8 cellular contexts compared by ENCODE assay signal in genomic region chr2:10028988-10029874, GRCh38. TPM values are rescaled to one million over a fixed set of nuclear protein-coding genes. Genes with fewer than 3 reads are reported as not detected.
A peak's percentile ranks its signal among the peaks of the same experiment; 100 is the strongest.
DNase-seq lines count a peak whose midpoint lies in the region; ATAC-seq, FAIRE-seq and TF ChIP-seq lines count a peak whose summit lies in the region.

No MANE protein-coding gene starts in this region.

- no peaks in the 10 kb centered on the region for H4K20me1 ChIP-seq in endothelial cell of umbilical vein (replicated peaks; ENCODE audit: control insufficient read depth, extremely low read depth, insufficient read depth, low read length)

- intact Hi-C loops in activated CD4-positive, alpha-beta T cell treated with anti-CD3 and anti-CD28 coated beads, Interleukin-2, amount 10 ng/mL, durations not matched to agents 24 days and 14 days (cut with micrococcal nuclease) = no loop called here
- intact Hi-C loops in endothelial cell of umbilical vein (cut with micrococcal nuclease) = loop anchor here (5.0 kb wide), 1 partner anchor 217 kb away; no protein-coding TSS in a partner anchor

- H3K79me2 ChIP-seq in endothelial cell of umbilical vein (ENCODE audit: control insufficient read depth, insufficient read depth, low read length) = no peaks in the 10 kb centered on the region

- ATAC-seq in GM18511 (IDR thresholded peaks at IDR 0.05; ENCODE audit: unreplicated experiment) (peak; percentile 84), HG03139 (IDR thresholded peaks at IDR 0.05; ENCODE audit: unreplicated experiment) (peak; percentile 67), omental fat pad (ENCODE audit: low FRiP score) (peak; percentile 61), GM21423 (IDR thresholded peaks at IDR 0.05; ENCODE audit: unreplicated experiment) (no peak)

- peaks cover 3% of the 10 kb centered on the region for H3K27me3 Mint-ChIP-seq in activated CD4-positive, alpha-beta T cell treated with anti-CD3 and anti-CD28 coated beads, Interleukin-2, amount 10 ng/mL, durations not matched to agents 24 days and 14 days

- H3K9me1 ChIP-seq in endothelial cell of umbilical vein (replicated peaks; ENCODE audit: control insufficient read depth, extremely low read depth, insufficient read depth, low read length) = no peaks in the 10 kb centered on the region

- no TSS peak for BruUV-seq in endothelial cell of umbilical vein (replicated peaks; lab: Mats Ljungman, UMichigan)

- H3K4me2 ChIP-seq in endothelial cell of umbilical vein (ENCODE audit: insufficient read depth, low read length) = no peak overlapping the region

- POLR2A ChIA-PET in endothelial cell of umbilical vein (lab: Charles Lee) = no interaction called here

- H3K9me3 Mint-ChIP-seq in activated CD4-positive, alpha-beta T cell treated with anti-CD3 and anti-CD28 coated beads, Interleukin-2, amount 10 ng/mL, durations not matched to agents 24 days and 14 days = no peaks in the 10 kb centered on the region

- dilution Hi-C loops in endothelial cell of umbilical vein (cut with MboI; ENCODE audit: extremely low pct_ligation_motif_present, low sequenced_read_pairs) = no loop called here

- H3K9ac ChIP-seq in endothelial cell of umbilical vein (replicated peaks; ENCODE audit: extremely low read depth, insufficient read depth, low read length) = peak overlapping the region; percentile 20

- CTCF ChIA-PET in endothelial cell of umbilical vein (lab: Charles Lee) = interaction anchor here (1.1 to 16.1 kb wide), 8 partner anchors 11 to 258 kb away, joined by 3 to 151 read pairs (median 4); no protein-coding TSS in a partner anchor

- H3K9me3 ChIP-seq in endothelial cell of umbilical vein (replicated peaks; ENCODE audit: control insufficient read depth, insufficient read depth, low read length) = no peaks in the 10 kb centered on the region

- H3K27ac Mint-ChIP-seq in activated CD4-positive, alpha-beta T cell treated with anti-CD3 and anti-CD28 coated beads, Interleukin-2, amount 10 ng/mL, durations not matched to agents 24 days and 14 days = peak overlapping the region; percentile 76

- peaks cover 13% of the 10 kb centered on the region for H3K4me1 Mint-ChIP-seq in activated CD4-positive, alpha-beta T cell treated with anti-CD3 and anti-CD28 coated beads, Interleukin-2, amount 10 ng/mL, durations not matched to agents 24 days and 14 days

- peak overlapping the region; percentile 88 for H2AFZ ChIP-seq in endothelial cell of umbilical vein (ENCODE audit: low read depth, low read length)

- TF ChIP-seq CTCF in endothelial cell of umbilical vein (IDR thresholded peaks at IDR 0.05; ENCODE audit: extremely low read depth in 1 of 2, insufficient read depth in 1 of 2, low read depth in 1 of 2, low read length in 2 of 2) (no peak), omental fat pad (IDR thresholded peaks at IDR 0.05) (no peak)

- peak; percentile 85 for DNase-seq in activated CD4-positive, alpha-beta T cell treated with anti-CD3 and anti-CD28 coated beads, Interleukin-2, amount 10 ng/mL, durations not matched to agents 24 days and 14 days
- DNase-seq in endothelial cell of umbilical vein (ENCODE audit: low read depth, low spot score) (peak; percentile 19), omental fat pad (ENCODE audit: low spot score) (no peak), NCI-H2107 (lab: John Stamatoyannopoulos, UW) (no peak), NCI-H2171 (lab: John Stamatoyannopoulos, UW) (no peak)

- H3K4me3 Mint-ChIP-seq in activated CD4-positive, alpha-beta T cell treated with anti-CD3 and anti-CD28 coated beads, Interleukin-2, amount 10 ng/mL, durations not matched to agents 24 days and 14 days = peak overlapping the region; percentile 2

- H3K27ac ChIP-seq in endothelial cell of umbilical vein (ENCODE audit: insufficient read depth, low read depth, low read length) = no peak overlapping the region

- TF ChIP-seq POLR2A in endothelial cell of umbilical vein (IDR thresholded peaks at IDR 0.05; ENCODE audit: low read depth, low read length) = no peak

- peaks cover 7% of the 10 kb centered on the region for H3K4me1 ChIP-seq in endothelial cell of umbilical vein (ENCODE audit: control insufficient read depth, extremely low read depth, insufficient read depth, low read length)

- H3K27me3 ChIP-seq in endothelial cell of umbilical vein (ENCODE audit: control insufficient read depth in 2 of 2, insufficient read depth in 2 of 2, low read length in 2 of 2) = no peaks in the 10 kb centered on the region

- peak; percentile 75 for FAIRE-seq in endothelial cell of umbilical vein (lab: Jason Lieb, UNC)

- H3K36me3 Mint-ChIP-seq in activated CD4-positive, alpha-beta T cell treated with anti-CD3 and anti-CD28 coated beads, Interleukin-2, amount 10 ng/mL, durations not matched to agents 24 days and 14 days (ENCODE audit: low read depth) = no peaks in the 10 kb centered on the region

- H3K4me3 ChIP-seq in endothelial cell of umbilical vein (replicated peaks in 1 of 3; ENCODE audit: insufficient read depth in 1 of 3, low read depth in 1 of 3, low read length in 3 of 3) = no peak overlapping the region

- no peaks in the 10 kb centered on the region for H3K36me3 ChIP-seq in endothelial cell of umbilical vein (ENCODE audit: control insufficient read depth in 2 of 2, extremely low read depth in 1 of 2, insufficient read depth in 2 of 2, low read length in 2 of 2)

TF ChIP-seq in endothelial cell of umbilical vein, 7 proteins besides CTCF, POLR2A, EP300 and RAD21:
- TF ChIP-seq GATA2 (IDR thresholded peaks at IDR 0.05; ENCODE audit: insufficient read depth, insufficient read length, low read depth, low read length) (no peak), POLR2AphosphoS5 (IDR thresholded peaks at IDR 0.05; ENCODE audit: insufficient read depth, low read depth, low read length) (no peak), EZH2 (IDR thresholded peaks at IDR 0.05; ENCODE audit: borderline replicate concordance, low read depth, low read length, severe bottlenecking) (no peak), JUN (IDR thresholded peaks at IDR 0.05; ENCODE audit: borderline replicate concordance, insufficient read depth, insufficient read length, low read depth) (no peak), FOS (IDR thresholded peaks at IDR 0.05; ENCODE audit: borderline replicate concordance, insufficient read depth, low read length) (no peak), MAX (IDR thresholded peaks at IDR 0.05; ENCODE audit: insufficient read depth, insufficient read length) (no peak), MYC (IDR thresholded peaks at IDR 0.05; ENCODE audit: low read depth, low read length) (no peak)

RNA-seq across cellular contexts. Expression of gene KLF11, which starts 14.1 kb away (rescaled TPM):
- 7.2 and 8.4 TPM in 2 replicates for total RNA-seq in activated CD4-positive, alpha-beta T cell treated with anti-CD3 and anti-CD28 coated beads, Interleukin-2, amount 10 ng/mL, durations not matched to agents 24 days and 14 days
- 11.0 and 11.3 TPM in 2 replicates for total RNA-seq in endothelial cell of umbilical vein
- polyA plus RNA-seq in endothelial cell of umbilical vein = 10.2 and 10.5 TPM in 2 replicates
- 8.7 and 9.3 TPM in 2 replicates for polyA plus RNA-seq in endothelial cell of umbilical vein (2011; cell fraction: cytosol; rRNA removed)
- 11.0 and 12.5 TPM in 2 replicates for polyA plus RNA-seq in endothelial cell of umbilical vein (2011; cell fraction: nucleus; rRNA removed)
- polyA plus RNA-seq in endothelial cell of umbilical vein (2012) = 4.2 and 5.3 TPM in 2 replicates
- polyA minus RNA-seq in endothelial cell of umbilical vein = 22.9 and 28.0 TPM in 2 replicates
- polyA minus RNA-seq in endothelial cell of umbilical vein (2011; cell fraction: cytosol; rRNA and poly(A)+ RNA removed) = 23.4 TPM
- 8.2 and 10.0 TPM in 2 replicates for polyA minus RNA-seq in endothelial cell of umbilical vein (2011; cell fraction: nucleus; rRNA and poly(A)+ RNA removed)
- 10 to 100 TPM; 35.8 to 63.6 (median 37.3) TPM for total RNA-seq in omental fat pad

RNA-seq across cellular contexts. Expression of gene CYS1, which starts 51.0 kb away (rescaled TPM):
- total RNA-seq in activated CD4-positive, alpha-beta T cell treated with anti-CD3 and anti-CD28 coated beads, Interleukin-2, amount 10 ng/mL, durations not matched to agents 24 days and 14 days = 0.24 and 0.63 TPM in 2 replicates
- 0.25 TPM in 1 of 2 replicates, not detected in the other for total RNA-seq in endothelial cell of umbilical vein
- polyA plus RNA-seq in endothelial cell of umbilical vein = 0.03 TPM in 1 of 2 replicates, not detected in the other
- 0.01 and 0.03 TPM in 2 replicates for polyA plus RNA-seq in endothelial cell of umbilical vein (2011; cell fraction: cytosol; rRNA removed)
- 0.04 TPM in 1 of 2 replicates, not detected in the other for polyA plus RNA-seq in endothelial cell of umbilical vein (2011; cell fraction: nucleus; rRNA removed)
- polyA plus RNA-seq in endothelial cell of umbilical vein (2012) = 0.08 TPM in 1 of 2 replicates, not detected in the other
- polyA minus RNA-seq in endothelial cell of umbilical vein = not detected in 2 replicates
- polyA minus RNA-seq in endothelial cell of umbilical vein (2011; cell fraction: cytosol; rRNA and poly(A)+ RNA removed) = not detected
- polyA minus RNA-seq in endothelial cell of umbilical vein (2011; cell fraction: nucleus; rRNA and poly(A)+ RNA removed) = not detected in 2 replicates
- total RNA-seq in omental fat pad = 1 to 10 TPM in 2 of 4 donors, under 1 TPM in 2; 0.63 to 2.7 (median 1.2) TPM

Comparison
In these comparisons a context has a peak if more than half of its experiments do, and no peak if none do; other contexts are left out.
1. DNase-seq: peak in activated CD4-positive, alpha-beta T cell treated with anti-CD3 and anti-CD28 coated beads, Interleukin-2, amount 10 ng/mL, durations not matched to agents 24 days and 14 days (single experiment) and endothelial cell of umbilical vein (single experiment); none in omental fat pad (single experiment), NCI-H2107 (single experiment) and NCI-H2171 (single experiment).